Comparison of ENCODE assay signal across 11 cellular contexts in genomic region chr19:56840452-56841193, GRCh38. TPM values are rescaled to one million over a fixed set of nuclear protein-coding genes. Genes with fewer than 3 reads are reported as not detected.
DNase-seq lines count a peak whose midpoint lies in the region; ATAC-seq and TF ChIP-seq lines count a peak whose summit lies in the region.
"Had no signal": no experiment of that assay in that cellular context is flagged by ENCODE, and none has a peak within 500 bp of the region (broad histone marks: within the 10 kb centered on the region; RNA-seq: fewer than 3 reads in every experiment).

Gene PEG3 (minus strand): TSS chr19:56840726. CDS start chr19:56824655, 16,071 bp downstream.
Gene ZIM2 (minus strand): TSS chr19:56840726. CDS start chr19:56824277, 16,449 bp downstream.

- ATAC-seq in lower lobe of right lung, result no peak
- no peak for ATAC-seq in GM21723 (IDR thresholded peaks at IDR 0.05; ENCODE audit: unreplicated experiment)
- ATAC-seq in CD8-positive, alpha-beta T cell, result no peak
- ATAC-seq: HCT116 had no signal

- intact Hi-C loops in colonic mucosa (cut with DNase I), result no loop called here
- intact Hi-C loops in lower lobe of right lung (cut with DNase I), result no loop called here
- intact Hi-C loops in CD8-positive, alpha-beta T cell (cut with DNase I, micrococcal nuclease), result no loop called here

- POLR2A ChIA-PET in CD8-positive, alpha-beta T cell (lab: Charles Lee), result no interaction called here

- H3K4me1 ChIP-seq in colonic mucosa (no peaks in the 10 kb centered on the region), lower lobe of right lung (no peaks in the 10 kb centered on the region)
- H3K4me1 ChIP-seq in CD8-positive, alpha-beta T cell (ENCODE audit: insufficient read depth, low read length), result no peaks in the 10 kb centered on the region

- H3K4me3 Mint-ChIP-seq in type B pancreatic cell, result no peak within 1 kb of the TSS
- H3K4me3 Mint-ChIP-seq in CD8-positive, alpha-beta T cell, result no peak within 1 kb of the TSS

- CTCF ChIA-PET in CD8-positive, alpha-beta T cell (lab: Charles Lee), result no interaction called here

- peak within 1 kb of the TSS; percentile 17 for H3K4me3 ChIP-seq in colonic mucosa
- peak within 1 kb of the TSS; percentile 43 for H3K4me3 ChIP-seq in lower lobe of right lung
- H3K4me3 ChIP-seq in CD8-positive, alpha-beta T cell (ENCODE audit: low read depth, low read length), result no peak within 1 kb of the TSS
- H3K4me3 ChIP-seq: SK-N-MC had no signal

- H3K36me3 ChIP-seq in colonic mucosa (no peaks in the 10 kb centered on the region), lower lobe of right lung (no peaks in the 10 kb centered on the region)
- H3K36me3 ChIP-seq in CD8-positive, alpha-beta T cell (ENCODE audit: insufficient read depth, low read length), result no peaks in the 10 kb centered on the region

- no peak within 1 kb of the TSS for H3K9ac ChIP-seq in colonic mucosa (ENCODE audit: low read depth in 2 of 2, low read length in 2 of 2)

- H3K9me3 ChIP-seq in colonic mucosa (no peaks in the 10 kb centered on the region), lower lobe of right lung (peaks cover 5% of the 10 kb centered on the region)
- H3K9me3 ChIP-seq in CD8-positive, alpha-beta T cell (ENCODE audit: low read length), result peaks cover 4% of the 10 kb centered on the region

- TF ChIP-seq CTCF in colonic mucosa (IDR thresholded peaks at IDR 0.05) (no peak), lower lobe of right lung (IDR thresholded peaks at IDR 0.05) (no peak), type B pancreatic cell (conservative IDR thresholded peaks at IDR 0.05) (no peak)
- no peak for TF ChIP-seq CTCF in CD8-positive, alpha-beta T cell (IDR thresholded peaks at IDR 0.05)

- no peak within 1 kb of the TSS for H3K27ac Mint-ChIP-seq in type B pancreatic cell
- no peak within 1 kb of the TSS for H3K27ac Mint-ChIP-seq in CD8-positive, alpha-beta T cell

- peak; percentile 99 for DNase-seq in NCI-H2227 (lab: John Stamatoyannopoulos, UW; ENCODE audit: unreplicated experiment)
- DNase-seq in colonic mucosa, result peak; percentile 26
- DNase-seq in lower lobe of right lung, result no peak
- DNase-seq in superior temporal gyrus (ENCODE audit: extremely low spot score), result peak; percentile 84
- DNase-seq in stimulated activated CD4-positive, alpha-beta T cell treated with anti-CD3 and anti-CD28 coated beads, Interleukin-15, amount 100 ng/mL, for 24 hours, result no peak
- DNase-seq in type B pancreatic cell (ENCODE audit: extremely low spot score, unreplicated experiment), result no peak
- no peak for DNase-seq in CD8-positive, alpha-beta T cell

- no peaks in the 10 kb centered on the region for H3K27me3 ChIP-seq in colonic mucosa
- peaks cover 14% of the 10 kb centered on the region for H3K27me3 ChIP-seq in lower lobe of right lung (ENCODE audit: low read depth)
- H3K27me3 ChIP-seq in CD8-positive, alpha-beta T cell (ENCODE audit: insufficient read depth, low read length), result no peaks in the 10 kb centered on the region

- no peaks in the 10 kb centered on the region for H3K27me3 Mint-ChIP-seq in type B pancreatic cell
- peaks cover 21% of the 10 kb centered on the region for H3K27me3 Mint-ChIP-seq in CD8-positive, alpha-beta T cell (ENCODE audit: low read depth)

- H3K36me3 Mint-ChIP-seq in type B pancreatic cell, result no peaks in the 10 kb centered on the region
- peaks cover 11% of the 10 kb centered on the region for H3K36me3 Mint-ChIP-seq in CD8-positive, alpha-beta T cell

- H3K4me1 Mint-ChIP-seq in type B pancreatic cell (ENCODE audit: unreplicated experiment), result no peaks in the 10 kb centered on the region
- H3K4me1 Mint-ChIP-seq in CD8-positive, alpha-beta T cell (ENCODE audit: low read depth), result no peaks in the 10 kb centered on the region

- H3K9me3 Mint-ChIP-seq in type B pancreatic cell, result peaks cover 7% of the 10 kb centered on the region
- peaks cover 17% of the 10 kb centered on the region for H3K9me3 Mint-ChIP-seq in CD8-positive, alpha-beta T cell

- no peak within 1 kb of the TSS for H3K27ac ChIP-seq in colonic mucosa
- peak within 1 kb of the TSS; percentile 32 for H3K27ac ChIP-seq in lower lobe of right lung
- H3K27ac ChIP-seq in CD8-positive, alpha-beta T cell (ENCODE audit: low read depth, low read length), result no peak within 1 kb of the TSS
- H3K27ac ChIP-seq: SK-N-MC had no signal

RNA-seq across cellular contexts. Expression of gene PEG3, which starts in this region (rescaled TPM):
- total RNA-seq in colonic mucosa (1 to 10 TPM; 1.4 to 2.8 TPM), lower lobe of right lung (5.0 TPM), type B pancreatic cell (ENCODE audit: low replicate concordance) (not detected in 2 replicates)
- under 1 TPM; 0.16 to 0.33 TPM for total RNA-seq in CD8-positive, alpha-beta T cell
- total RNA-seq: LHCN-M2 had no signal

RNA-seq across cellular contexts. Expression of gene ZIM2, which starts in this region (rescaled TPM):
- total RNA-seq in colonic mucosa (not detected), lower lobe of right lung (not detected), type B pancreatic cell (ENCODE audit: low replicate concordance) (not detected in 2 replicates)
- not detected for total RNA-seq in CD8-positive, alpha-beta T cell
- total RNA-seq: LHCN-M2 had no signal

Comparison
In these comparisons a context has a peak if more than half of its experiments do, and no peak if none do; other contexts are left out.
1. DNase-seq: peak in NCI-H2227 (single experiment), colonic mucosa (single experiment) and superior temporal gyrus (single experiment); none in lower lobe of right lung (single experiment), stimulated activated CD4-positive, alpha-beta T cell treated with anti-CD3 and anti-CD28 coated beads, Interleukin-15, amount 100 ng/mL, for 24 hours (single experiment), type B pancreatic cell (single experiment) and CD8-positive, alpha-beta T cell (0 of 7).